Comparison of ENCODE assay signal across 11 cellular contexts in the genomic region with DNA sequence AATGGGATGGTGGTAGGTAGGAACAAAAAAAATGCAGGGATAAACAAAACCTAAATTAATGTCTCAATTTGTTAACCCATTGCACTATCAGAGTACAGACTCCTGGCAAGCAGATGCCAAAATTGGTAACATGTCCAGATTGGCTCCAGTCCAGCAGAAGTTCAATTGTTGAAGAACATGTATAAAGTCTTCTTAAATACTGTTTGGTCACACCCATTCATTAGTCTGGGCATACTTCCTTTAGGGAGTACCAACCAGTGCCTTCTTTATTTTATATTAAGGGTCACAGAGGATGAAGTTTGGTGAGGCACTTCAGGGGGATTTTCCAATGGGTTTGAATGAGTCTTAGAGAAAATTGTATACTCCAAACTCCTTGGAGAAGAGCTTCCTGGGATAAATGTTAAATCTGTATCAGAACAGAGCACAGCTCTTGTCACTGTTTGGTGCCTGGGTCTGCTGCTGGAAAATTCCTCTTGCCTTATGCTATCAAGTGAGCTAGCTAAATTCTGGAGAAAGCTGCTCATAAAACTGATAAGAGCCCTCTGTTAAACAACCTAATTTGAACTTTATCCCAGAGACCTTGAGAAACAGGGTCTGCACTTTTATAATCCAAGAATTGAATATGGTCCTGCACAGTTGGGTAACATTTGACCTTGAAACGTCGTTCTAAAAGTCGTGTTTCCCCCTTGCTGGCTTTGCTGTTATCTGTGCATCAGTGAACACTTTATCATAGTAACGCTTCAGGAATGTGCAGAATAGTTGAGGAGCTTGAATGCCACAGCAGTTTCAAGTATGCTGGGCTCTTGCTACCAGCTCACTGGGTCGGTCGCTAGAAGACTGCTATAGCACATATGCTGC.
DNase-seq lines count a peak whose midpoint lies in the region; ATAC-seq and TF ChIP-seq lines count a peak whose summit lies in the region.
"Had no signal": no experiment of that assay in that cellular context is flagged by ENCODE, and none has a peak within 500 bp of the region (broad histone marks: within the 10 kb centered on the region; RNA-seq: fewer than 3 reads in every experiment).

No MANE protein-coding gene starts in this region.

- DNase-seq in AG04450 (ENCODE audit: low read depth, low spot score) (peak; percentile 50), dedifferentiated amniotic fluid mesenchymal stem cell (ENCODE audit: extremely low spot score) (peak; percentile 91), mucosa of descending colon (no peak), ascending aorta (ENCODE audit: low spot score in 2 of 2) (no peak)
- DNase-seq in effector memory CD8-positive, alpha-beta T cell = no peak
- DNase-seq: activated CD4-positive, alpha-beta T cell treated with anti-CD3 and anti-CD28 coated beads, Interleukin-2, amount 10 ng/mL, durations not matched to agents 24 days and 14 days; CD8-positive, alpha-beta T cell had no signal

- intact Hi-C loops in mucosa of descending colon (cut with DNase I, micrococcal nuclease) (no loop called here), ascending aorta (cut with DNase I) (no loop called here)

- H3K9me3 Mint-ChIP-seq in effector memory CD8-positive, alpha-beta T cell = no peaks in the 10 kb centered on the region
- H3K9me3 Mint-ChIP-seq: activated CD4-positive, alpha-beta T cell treated with anti-CD3 and anti-CD28 coated beads, Interleukin-2, amount 10 ng/mL, durations not matched to agents 24 days and 14 days; central memory CD8-positive, alpha-beta T cell had no signal

- H3K4me3 Mint-ChIP-seq in effector memory CD8-positive, alpha-beta T cell = no peak overlapping the region
- H3K4me3 Mint-ChIP-seq: activated CD4-positive, alpha-beta T cell treated with anti-CD3 and anti-CD28 coated beads, Interleukin-2, amount 10 ng/mL, durations not matched to agents 24 days and 14 days; CD8-positive, alpha-beta T cell; central memory CD8-positive, alpha-beta T cell had no signal

- H3K36me3 Mint-ChIP-seq in effector memory CD8-positive, alpha-beta T cell (ENCODE audit: insufficient read depth) = no peaks in the 10 kb centered on the region
- H3K36me3 Mint-ChIP-seq: CD8-positive, alpha-beta T cell had no signal

- H3K27ac ChIP-seq in AG04450 (ENCODE audit: low read depth, low read length) (no peak overlapping the region), ascending aorta (no peak overlapping the region)

- no peaks in the 10 kb centered on the region for H3K4me1 Mint-ChIP-seq in effector memory CD8-positive, alpha-beta T cell (ENCODE audit: low read depth in 2 of 2)
- H3K4me1 Mint-ChIP-seq: activated CD4-positive, alpha-beta T cell treated with anti-CD3 and anti-CD28 coated beads, Interleukin-2, amount 10 ng/mL, durations not matched to agents 24 days and 14 days; central memory CD8-positive, alpha-beta T cell had no signal

- POLR2A ChIA-PET in AG04450 (lab: Yijun Ruan, JAX) = interaction anchor here (0.7 to 1.3 kb wide), 5 partner anchors 14 to 333 kb away, joined by 3 to 12 read pairs (median 5); a partner anchor contains a TSS

- no peak overlapping the region for H3K4me3 ChIP-seq in AG04450 (ENCODE audit: low read depth, low read length)
- H3K4me3 ChIP-seq in mucosa of descending colon = no peak overlapping the region
- H3K4me3 ChIP-seq in ascending aorta = no peak overlapping the region

- TF ChIP-seq CTCF in AG04450 (IDR thresholded peaks at IDR 0.05; ENCODE audit: low read depth, low read length) (no peak), mucosa of descending colon (IDR thresholded peaks at IDR 0.05) (no peak), ascending aorta (IDR thresholded peaks at IDR 0.05) (no peak)

- no peaks in the 10 kb centered on the region for H3K27me3 ChIP-seq in AG04450 (ENCODE audit: control insufficient read depth, insufficient read depth, low read length)
- no peaks in the 10 kb centered on the region for H3K27me3 ChIP-seq in ascending aorta

- ATAC-seq in mucosa of descending colon (peak; percentile 36), HG03108 (IDR thresholded peaks at IDR 0.05; ENCODE audit: unreplicated experiment) (no peak), HG02763 (IDR thresholded peaks at IDR 0.05; ENCODE audit: unreplicated experiment) (no peak)
- ATAC-seq in effector memory CD8-positive, alpha-beta T cell (replicated peaks) = no peak
- ATAC-seq: CD8-positive, alpha-beta T cell had no signal

- H3K27me3 Mint-ChIP-seq in effector memory CD8-positive, alpha-beta T cell = no peaks in the 10 kb centered on the region
- H3K27me3 Mint-ChIP-seq: central memory CD8-positive, alpha-beta T cell had no signal

- H3K9me3 ChIP-seq in AG04450 (ENCODE audit: control insufficient read depth, insufficient read depth, low read length) (peaks cover 5% of the 10 kb centered on the region; the same call in 1 of the 2 replicates), mucosa of descending colon (no peaks in the 10 kb centered on the region), ascending aorta (no peaks in the 10 kb centered on the region)

- no peak overlapping the region for H3K27ac Mint-ChIP-seq in effector memory CD8-positive, alpha-beta T cell
- H3K27ac Mint-ChIP-seq: activated CD4-positive, alpha-beta T cell treated with anti-CD3 and anti-CD28 coated beads, Interleukin-2, amount 10 ng/mL, durations not matched to agents 24 days and 14 days; CD8-positive, alpha-beta T cell had no signal

- no peak for TF ChIP-seq EP300 in Ishikawa (IDR thresholded peaks at IDR 0.05; ENCODE audit: borderline replicate concordance)

- H3K4me1 ChIP-seq in mucosa of descending colon (ENCODE audit: low read depth) = peaks cover 11% of the 10 kb centered on the region
- no peaks in the 10 kb centered on the region for H3K4me1 ChIP-seq in ascending aorta

- TF ChIP-seq RAD21 in Ishikawa (IDR thresholded peaks at IDR 0.05; ENCODE audit: low read depth) = peak; percentile 11; the same call in 1 of the 2 replicates

- H3K36me3 ChIP-seq in mucosa of descending colon (ENCODE audit: low read depth) (no peaks in the 10 kb centered on the region), ascending aorta (no peaks in the 10 kb centered on the region)

- CTCF ChIA-PET in AG04450 (lab: Charles Lee) = no interaction called here

TF ChIP-seq in Ishikawa, 13 proteins besides CTCF, POLR2A, EP300 and RAD21:
- TF ChIP-seq CEBPB (IDR thresholded peaks at IDR 0.05) (no peak), NFIC (IDR thresholded peaks at IDR 0.05) (peak; percentile 18; the same call in 1 of the 2 replicates), TEAD4 (IDR thresholded peaks at IDR 0.05) (peak; percentile 67)

Comparison
In these comparisons a context has a peak if more than half of its experiments do, and no peak if none do; other contexts are left out.
1. DNase-seq: peak in AG04450 (single experiment) and dedifferentiated amniotic fluid mesenchymal stem cell (single experiment); none in mucosa of descending colon (0 of 3), ascending aorta (0 of 2) and effector memory CD8-positive, alpha-beta T cell (0 of 3).